ENCODE assay signal across 25 cellular contexts in the genomic region with DNA sequence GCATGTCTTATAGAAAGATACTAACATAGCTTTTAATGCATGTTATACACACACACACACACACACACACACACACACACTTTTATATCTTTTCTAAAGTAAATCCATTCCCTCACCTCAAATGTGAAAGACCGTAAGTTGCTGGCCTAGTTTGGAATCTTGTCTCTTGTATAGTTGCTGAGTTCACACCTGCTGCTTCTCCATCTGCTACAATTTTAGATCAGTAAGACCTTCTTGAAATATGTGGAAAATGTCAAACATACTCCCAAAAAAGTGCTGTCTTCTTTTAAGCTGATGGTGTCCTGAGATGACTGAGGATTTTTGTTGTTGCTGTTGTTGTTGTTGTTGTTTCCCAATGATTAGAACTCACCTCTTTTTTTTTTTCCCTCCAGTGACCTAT.
"Had no signal": no experiment of that assay in that cellular context is flagged by ENCODE, and none has a peak within 500 bp of the region (broad histone marks: within the 10 kb centered on the region; RNA-seq: fewer than 3 reads in every experiment).

No MANE protein-coding gene starts in this region.

- DNase-seq: activated CD4-positive, alpha-beta memory T cell treated with anti-CD3 and anti-CD28 coated beads, Interleukin-2, amount 10 ng/mL, durations not matched to agents 7 days and 5 days; activated CD4-positive, alpha-beta T cell treated with anti-CD3 and anti-CD28 coated beads for 36 hours; activated CD4-positive, alpha-beta T cell treated with anti-CD3 and anti-CD28 coated beads, Interleukin-2, amount 10 ng/mL, durations not matched to agents 7 days and 5 days; activated CD4-positive, alpha-beta T cell treated with anti-CD3 and anti-CD28 coated beads, Interleukin-2, amount 50 U/mL, for 4 hours; activated CD4-positive, CD25-positive, alpha-beta regulatory T cell; activated CD4-positive, CD25-positive, alpha-beta regulatory T cell treated with anti-CD3 and anti-CD28 coated beads, Interleukin-2, amount 50 U/mL, for 72 hours; activated CD8-positive, alpha-beta memory T cell treated with anti-CD3 and anti-CD28 coated beads, Interleukin-2, amount 50 U/mL, for 48 hours; activated gamma-delta T cell; activated naive CD4-positive, alpha-beta T cell treated with anti-CD3 and anti-CD28 coated beads, Interleukin-2, amount 50 U/mL, for 16 hours; activated naive CD4-positive, alpha-beta T cell treated with Interleukin-2 at 50 U/mL for 16 hours; activated T-cell treated with anti-CD3 and anti-CD28 coated beads for 4 hours; activated T-cell treated with anti-CD3 and anti-CD28 coated beads, Interleukin-2, amount 50 U/mL, for 24 hours; activated T-cell treated with anti-CD3 and anti-CD28 coated beads, Interleukin-2, amount 50 U/mL, for 72 hours; amniotic stem cell; brain microvascular endothelial cell; colonic mucosa; effector CD8-positive, alpha-beta T cell; esophagus squamous epithelium; foreskin melanocyte; heart right ventricle; T-helper 1 cell; T-helper 17 cell; T1000; WERI-Rb-1 had no signal

- ATAC-seq: activated CD4-positive, alpha-beta T cell treated with anti-CD3 and anti-CD28 coated beads for 36 hours; activated T-cell treated with anti-CD3 and anti-CD28 coated beads, Interleukin-2, amount 50 U/mL, for 72 hours; gastroesophageal sphincter; heart right ventricle; T-helper 17 cell had no signal
